1 cellular context compared by ENCODE assay signal in genomic region chr12:50055831-50056628, GRCh38.
TF ChIP-seq lines count a peak whose summit lies in the region.

No MANE protein-coding gene starts in this region.

TF ChIP-seq in A549, 52 proteins besides CTCF, POLR2A, EP300 and RAD21 (continued from another document):
- TF ChIP-seq HMGXB4 (CRISPR knock-in tag; IDR thresholded peaks at IDR 0.05; ENCODE audit: borderline replicate concordance) (no peak), HDAC2 (IDR thresholded peaks at IDR 0.05) (no peak), KDM1A (IDR thresholded peaks at IDR 0.05; ENCODE audit: low read depth) (no peak), JUNB (IDR thresholded peaks at IDR 0.05) (no peak), FOXS1 (CRISPR knock-in tag; IDR thresholded peaks at IDR 0.05) (no peak), KDM5A (IDR thresholded peaks at IDR 0.05) (no peak), EHF (CRISPR knock-in tag; IDR thresholded peaks at IDR 0.05) (no peak), USF2 (IDR thresholded peaks at IDR 0.05) (peak; percentile 33; the same call in 1 of the 2 replicates), MAX (IDR thresholded peaks at IDR 0.05) (peak; percentile 83), HEYL (CRISPR knock-in tag; IDR thresholded peaks at IDR 0.05) (no peak), E2F6 (IDR thresholded peaks at IDR 0.05; ENCODE audit: borderline replicate concordance, low read depth) (peak; percentile 72), MAZ (IDR thresholded peaks at IDR 0.05; ENCODE audit: borderline replicate concordance, low read depth, low read length) (no peak), ELK1 (IDR thresholded peaks at IDR 0.05; ENCODE audit: low read depth, low read length) (no peak), CEBPB (IDR thresholded peaks at IDR 0.05) (no peak), TP53 (CRISPR knock-in tag; IDR thresholded peaks at IDR 0.05) (no peak), CHD4 (IDR thresholded peaks at IDR 0.05; ENCODE audit: borderline replicate concordance) (no peak), HOXA7 (CRISPR knock-in tag; IDR thresholded peaks at IDR 0.05) (no peak), NPAS2 (CRISPR knock-in tag; IDR thresholded peaks at IDR 0.05; ENCODE audit: borderline replicate concordance) (no peak), SMC3 (IDR thresholded peaks at IDR 0.05) (peak; percentile 84), MYC (IDR thresholded peaks at IDR 0.05; ENCODE audit: borderline replicate concordance, low read length) (peak; percentile 49)
